ENCODE assay signal across 20 cellular contexts in genomic region chr7:4711634-4712033, GRCh38. TPM values are rescaled to one million over a fixed set of nuclear protein-coding genes. Genes with fewer than 3 reads are reported as not detected.
A peak's percentile ranks its signal among the peaks of the same experiment; 100 is the strongest.
DNase-seq lines count a peak whose midpoint lies in the region; ATAC-seq and TF ChIP-seq lines count a peak whose summit lies in the region.
"Had no signal": no experiment of that assay in that cellular context is flagged by ENCODE, and none has a peak within 500 bp of the region (broad histone marks: within the 10 kb centered on the region; RNA-seq: fewer than 3 reads in every experiment).

No MANE protein-coding gene starts in this region.

- no peak for DNase-seq in activated naive CD8-positive, alpha-beta T cell treated with anti-CD3 and anti-CD28 coated beads, Interleukin-2, amount 50 U/mL, for 24 hours
- DNase-seq in glutamatergic neuron (no peak), vagina (ENCODE audit: extremely low spot score in 2 of 2) (no peak), NCI-H128 (lab: John Stamatoyannopoulos, UW; ENCODE audit: unreplicated experiment) (no peak), nucleus accumbens (lab: John Stamatoyannopoulos, UW) (no peak)
- DNase-seq: Calu3; dermis blood vessel endothelial cell; foreskin keratinocyte; kidney; NCI-H1105; NCI-H526; Right ventricle myocardium superior; stimulated activated CD4-positive, alpha-beta T cell treated with anti-CD3 and anti-CD28 coated beads, Interleukin-4, amount 100 ng/mL, for 24 hours; uterus had no signal

- H3K36me3 Mint-ChIP-seq in activated naive CD8-positive, alpha-beta T cell, result no peaks in the 10 kb centered on the region
- H3K36me3 Mint-ChIP-seq in activated naive CD8-positive, alpha-beta T cell treated with anti-CD3 and anti-CD28 coated beads, Interleukin-2, amount 50 U/mL, for 24 hours (ENCODE audit: low read depth), result peaks cover 13% of the 10 kb centered on the region
- peaks cover 3% of the 10 kb centered on the region for H3K36me3 Mint-ChIP-seq in IgD-negative memory B cell
- peaks cover 5% of the 10 kb centered on the region for H3K36me3 Mint-ChIP-seq in glutamatergic neuron (ENCODE audit: unreplicated experiment)

- H3K36me3 ChIP-seq in vagina, result no peaks in the 10 kb centered on the region
- H3K36me3 ChIP-seq: uterus had no signal

- peaks cover 58% of the 10 kb centered on the region for H3K4me1 Mint-ChIP-seq in activated naive CD8-positive, alpha-beta T cell (ENCODE audit: low read depth)
- peaks cover 55% of the 10 kb centered on the region for H3K4me1 Mint-ChIP-seq in activated naive CD8-positive, alpha-beta T cell treated with anti-CD3 and anti-CD28 coated beads, Interleukin-2, amount 50 U/mL, for 24 hours
- H3K4me1 Mint-ChIP-seq in IgD-negative memory B cell (peaks cover 22 to 42% (median 38%) of the 10 kb centered on the region in 3 donors), glutamatergic neuron (ENCODE audit: low read depth, unreplicated experiment) (peaks cover 42% of the 10 kb centered on the region)

- peak overlapping the region; percentile 42 for H3K27ac ChIP-seq in vagina
- H3K27ac ChIP-seq: foreskin keratinocyte had no signal

- H3K27me3 Mint-ChIP-seq in activated naive CD8-positive, alpha-beta T cell, result no peaks in the 10 kb centered on the region
- no peaks in the 10 kb centered on the region for H3K27me3 Mint-ChIP-seq in activated naive CD8-positive, alpha-beta T cell treated with anti-CD3 and anti-CD28 coated beads, Interleukin-2, amount 50 U/mL, for 24 hours
- H3K27me3 Mint-ChIP-seq in IgD-negative memory B cell, result peaks cover 1% of the 10 kb centered on the region
- H3K27me3 Mint-ChIP-seq in glutamatergic neuron (ENCODE audit: unreplicated experiment), result peaks cover 8% of the 10 kb centered on the region
- H3K27me3 Mint-ChIP-seq: progenitor cell of endocrine pancreas had no signal

- no peak overlapping the region for H3K4me3 ChIP-seq in vagina
- H3K4me3 ChIP-seq: smooth muscle cell, uterus had no signal

- H3K4me1 ChIP-seq in vagina, result peaks cover 66% of the 10 kb centered on the region
- H3K4me1 ChIP-seq: foreskin keratinocyte had no signal

- no peak for ATAC-seq in activated naive CD8-positive, alpha-beta T cell treated with anti-CD3 and anti-CD28 coated beads, Interleukin-2, amount 50 U/mL, for 24 hours
- no peak for ATAC-seq in HG03045 (IDR thresholded peaks at IDR 0.05; ENCODE audit: unreplicated experiment)
- ATAC-seq: foreskin keratinocyte had no signal

- no peaks in the 10 kb centered on the region for H3K9me3 ChIP-seq in vagina
- H3K9me3 ChIP-seq: uterus had no signal

- TF ChIP-seq POLR2A in vagina (IDR thresholded peaks at IDR 0.05), result no peak

- H3K27ac Mint-ChIP-seq in activated naive CD8-positive, alpha-beta T cell, result peak overlapping the region; percentile 50
- no peak overlapping the region for H3K27ac Mint-ChIP-seq in activated naive CD8-positive, alpha-beta T cell treated with anti-CD3 and anti-CD28 coated beads, Interleukin-2, amount 50 U/mL, for 24 hours
- H3K27ac Mint-ChIP-seq in IgD-negative memory B cell, result peak overlapping the region in 2 of 3 donors; percentile 83 to 89
- H3K27ac Mint-ChIP-seq in glutamatergic neuron (ENCODE audit: unreplicated experiment), result peak overlapping the region; percentile 83
- H3K27ac Mint-ChIP-seq: activated T-helper 1 cell treated with anti-CD3 and anti-CD28 coated beads, Interleukin-12 subunit alpha, Interleukin-12 subunit beta, Interleukin-2, Interleukin-4 antibody, amounts not matched to agents 30 ng/mL and 10 ng/mL and 1 ng/mL, durations not matched to agents 14 hours and 24 hours and 36 hours had no signal

- no peaks in the 10 kb centered on the region for H3K27me3 ChIP-seq in vagina
- H3K27me3 ChIP-seq: foreskin keratinocyte, uterus had no signal

- no peak overlapping the region for H3K4me3 Mint-ChIP-seq in activated naive CD8-positive, alpha-beta T cell
- no peak overlapping the region for H3K4me3 Mint-ChIP-seq in activated naive CD8-positive, alpha-beta T cell treated with anti-CD3 and anti-CD28 coated beads, Interleukin-2, amount 50 U/mL, for 24 hours
- H3K4me3 Mint-ChIP-seq in IgD-negative memory B cell (peak overlapping the region in 3 of 4 donors; percentile 30 to 95 (median 44)), glutamatergic neuron (ENCODE audit: unreplicated experiment) (peak overlapping the region; percentile 69)
- H3K4me3 Mint-ChIP-seq: activated T-helper 1 cell treated with anti-CD3 and anti-CD28 coated beads, Interleukin-12 subunit alpha, Interleukin-12 subunit beta, Interleukin-2, Interleukin-4 antibody, amounts not matched to agents 30 ng/mL and 10 ng/mL and 1 ng/mL, durations not matched to agents 14 hours and 24 hours and 36 hours had no signal

- TF ChIP-seq CTCF in glutamatergic neuron (IDR thresholded peaks at IDR 0.05; ENCODE audit: partially characterized antibody, unreplicated experiment) (no peak), vagina (IDR thresholded peaks at IDR 0.05) (no peak)

- H3K9me3 Mint-ChIP-seq in activated naive CD8-positive, alpha-beta T cell (ENCODE audit: low read depth), result no peaks in the 10 kb centered on the region
- no peaks in the 10 kb centered on the region for H3K9me3 Mint-ChIP-seq in activated naive CD8-positive, alpha-beta T cell treated with anti-CD3 and anti-CD28 coated beads, Interleukin-2, amount 50 U/mL, for 24 hours
- H3K9me3 Mint-ChIP-seq in IgD-negative memory B cell (no peaks in the 10 kb centered on the region), glutamatergic neuron (ENCODE audit: unreplicated experiment) (peaks cover 30% of the 10 kb centered on the region)
- H3K9me3 Mint-ChIP-seq: activated T-helper 1 cell treated with anti-CD3 and anti-CD28 coated beads, Interleukin-12 subunit alpha, Interleukin-12 subunit beta, Interleukin-2, Interleukin-4 antibody, amounts not matched to agents 30 ng/mL and 10 ng/mL and 1 ng/mL, durations not matched to agents 14 hours and 24 hours and 36 hours had no signal

- intact Hi-C loops in vagina (cut with DNase I), result no loop called here

RNA-seq across cellular contexts. Expression of gene FOXK1, which starts 29.5 kb away (rescaled TPM):
- polyA plus RNA-seq in IgD-negative memory B cell, result 2.3 TPM
- total RNA-seq in glutamatergic neuron (ENCODE audit: unreplicated experiment) (41.7 TPM), vagina (28.5 TPM)

Comparison
In these comparisons a context has a peak if more than half of its experiments do, and no peak if none do; other contexts are left out.
1. H3K4me3 Mint-ChIP-seq: peak in IgD-negative memory B cell (3 of 4) and glutamatergic neuron (single experiment); none in activated naive CD8-positive, alpha-beta T cell (single experiment) and activated naive CD8-positive, alpha-beta T cell treated with anti-CD3 and anti-CD28 coated beads, Interleukin-2, amount 50 U/mL, for 24 hours (single experiment).